Comparison of ENCODE assay signal across 9 cellular contexts in the genomic region with DNA sequence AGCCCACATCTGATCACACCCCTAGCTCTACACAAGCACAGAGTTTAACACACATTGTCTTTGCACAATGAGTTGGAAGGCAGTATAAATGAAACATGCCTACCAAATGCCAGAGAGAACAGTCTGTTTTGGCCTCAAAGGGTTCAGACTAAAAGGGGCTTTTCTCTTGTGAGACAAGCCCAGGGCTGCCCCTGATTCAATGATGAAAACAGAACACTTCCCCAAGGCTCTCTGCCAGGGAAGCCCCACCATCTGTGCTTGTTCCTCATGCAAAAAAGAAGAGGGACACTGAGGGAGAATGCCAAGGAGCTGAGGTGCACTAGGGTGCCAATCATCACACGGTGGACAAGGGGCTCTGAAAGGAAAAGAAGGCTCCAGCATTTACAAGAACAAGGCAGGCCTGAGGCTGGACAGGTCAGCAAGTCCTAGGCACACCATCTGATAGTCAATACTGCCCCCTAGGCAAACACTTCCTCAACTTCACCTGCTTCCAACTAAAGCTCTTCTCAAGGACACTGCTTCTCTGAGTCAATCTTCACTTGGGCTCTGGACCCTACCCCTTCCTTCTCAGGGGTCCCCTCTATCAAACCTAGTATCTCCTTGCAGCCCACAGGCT. TPM values are rescaled to one million over a fixed set of nuclear protein-coding genes. Genes with fewer than 3 reads are reported as not detected.
DNase-seq lines count a peak whose midpoint lies in the region; ATAC-seq, FAIRE-seq and TF ChIP-seq lines count a peak whose summit lies in the region.
"Had no signal": no experiment of that assay in that cellular context is flagged by ENCODE, and none has a peak within 500 bp of the region (broad histone marks: within the 10 kb centered on the region; RNA-seq: fewer than 3 reads in every experiment).

No MANE protein-coding gene starts in this region.

- peak; percentile 53 for TF ChIP-seq CTCF in chondrocyte (IDR thresholded peaks at IDR 0.05)
- TF ChIP-seq CTCF in progenitor cell of endocrine pancreas (IDR thresholded peaks at IDR 0.05; ENCODE audit: unreplicated experiment) = peak; percentile 19
- no peak for TF ChIP-seq CTCF in D721Med (IDR thresholded peaks at IDR 0.05; ENCODE audit: insufficient read depth, missing control alignments)

- FAIRE-seq in D721Med (lab: Jason Lieb, UNC) = no peak
- FAIRE-seq: A204.1 had no signal

- peaks cover 17% of the 10 kb centered on the region for H3K4me1 Mint-ChIP-seq in chondrocyte (ENCODE audit: low read depth)
- H3K4me1 Mint-ChIP-seq in progenitor cell of endocrine pancreas (ENCODE audit: low read depth) = no peaks in the 10 kb centered on the region

- H3K27ac Mint-ChIP-seq in chondrocyte (ENCODE audit: unreplicated experiment) (no peak overlapping the region), progenitor cell of endocrine pancreas (no peak overlapping the region)

- DNase-seq in DMS 273 (lab: John Stamatoyannopoulos, UW; ENCODE audit: unreplicated experiment) (peak; percentile 63), DMS 273 treated with DMSO at 0.1 percent for 48 hours (lab: John Stamatoyannopoulos, UW) (no peak), NCI-H2196 (lab: John Stamatoyannopoulos, UW; ENCODE audit: unreplicated experiment) (peak; percentile 46), chondrocyte (ENCODE audit: low spot score) (no peak), progenitor cell of endocrine pancreas (ENCODE audit: low spot score, unreplicated experiment) (no peak), D721Med (ENCODE audit: insufficient read length, low spot score) (no peak)
- DNase-seq in stimulated activated naive CD4-positive, alpha-beta T cell (lab: John Stamatoyannopoulos, UW) = no peak

- H3K27me3 Mint-ChIP-seq in chondrocyte (ENCODE audit: low read depth) (no peaks in the 10 kb centered on the region), progenitor cell of endocrine pancreas (no peaks in the 10 kb centered on the region)

- H3K9me3 Mint-ChIP-seq in chondrocyte (ENCODE audit: low read depth) (no peaks in the 10 kb centered on the region), progenitor cell of endocrine pancreas (ENCODE audit: low read depth) (no peaks in the 10 kb centered on the region)

- H3K36me3 Mint-ChIP-seq in chondrocyte (ENCODE audit: low read depth) = peaks cover 34% of the 10 kb centered on the region
- peaks cover 27% of the 10 kb centered on the region for H3K36me3 Mint-ChIP-seq in progenitor cell of endocrine pancreas (ENCODE audit: insufficient read depth)

- H3K4me3 Mint-ChIP-seq in chondrocyte (ENCODE audit: unreplicated experiment) (no peak overlapping the region), progenitor cell of endocrine pancreas (ENCODE audit: low read depth) (no peak overlapping the region)

- ATAC-seq in HG03469 (IDR thresholded peaks at IDR 0.05; ENCODE audit: unreplicated experiment) = no peak

RNA-seq across cellular contexts. Expression of a gene that starts 37.5 kb away (rescaled TPM):
- total RNA-seq in chondrocyte (4.2 to 4.9 TPM (median 4.3 TPM) in 3 replicates), progenitor cell of endocrine pancreas (1.9 and 2.0 TPM in 2 replicates)

Comparison
In these comparisons a context has a peak if more than half of its experiments do, and no peak if none do; other contexts are left out.
1. DNase-seq: peak in DMS 273 (single experiment) and NCI-H2196 (single experiment); none in DMS 273 treated with DMSO at 0.1 percent for 48 hours (single experiment), chondrocyte (single experiment), progenitor cell of endocrine pancreas (single experiment), D721Med (single experiment) and stimulated activated naive CD4-positive, alpha-beta T cell (0 of 6).